Comparison of ENCODE assay signal across 23 cellular contexts in genomic region chr2:121281694-121282093, GRCh38. TPM values are rescaled to one million over a fixed set of nuclear protein-coding genes. Genes with fewer than 3 reads are reported as not detected.
"Had no signal": no experiment of that assay in that cellular context is flagged by ENCODE, and none has a peak within 500 bp of the region (broad histone marks: within the 10 kb centered on the region; RNA-seq: fewer than 3 reads in every experiment).

No MANE protein-coding gene starts in this region.

- H3K27ac ChIP-seq: coronary artery, parathyroid adenoma had no signal

- H3K4me3 ChIP-seq: coronary artery, hepatocyte had no signal

- H3K9me3 ChIP-seq: prostate gland, stomach, upper lobe of left lung had no signal

- H3K79me2 ChIP-seq: hepatocyte, parathyroid adenoma had no signal

- H3K4me1 ChIP-seq: parathyroid adenoma, prostate gland had no signal

- H3K36me3 ChIP-seq: prostate gland, upper lobe of left lung had no signal

- ATAC-seq: left lobe of liver; naive thymus-derived CD8-positive, alpha-beta T cell; sciatic nerve; stimulated activated naive B cell treated with anti-CD40 and anti-IgM and Interleukin-4, amounts not matched to agents 10 μg/mL and 1 μg/mL and 100 μg/mL, for 72 hours had no signal

- DNase-seq: central memory CD4-positive, alpha-beta T cell; effector CD4-positive, alpha-beta T cell; endodermal cell; foreskin melanocyte; kidney glomerular epithelial cell; mammary epithelial cell; naive thymus-derived CD8-positive, alpha-beta T cell; occipital lobe; retina; stimulated activated CD4-positive, alpha-beta T cell treated with anti-CD3 and anti-CD28 coated beads, Interleukin-2, amount 100 ng/mL, for 24 hours; stimulated activated CD4-positive, alpha-beta T cell treated with anti-CD3 and anti-CD28 coated beads, Interleukin-4, amount 100 ng/mL, for 4 hours; stimulated activated naive B cell treated with anti-CD40 and anti-IgM and Interleukin-4, amounts not matched to agents 10 μg/mL and 1 μg/mL and 100 μg/mL, for 72 hours; stomach; substantia nigra had no signal

- H2AFZ ChIP-seq: hepatocyte, parathyroid adenoma had no signal

RNA-seq across cellular contexts. Expression of gene TFCP2L1, which starts 3.3 kb away (rescaled TPM):
- total RNA-seq: dermis microvascular lymphatic vessel endothelial cell; endothelial cell of umbilical vein; naive thymus-derived CD8-positive, alpha-beta T cell had no signal
- polyA plus RNA-seq: endothelial cell of umbilical vein had no signal
